ENCODE assay signal across 24 cellular contexts in the genomic region with DNA sequence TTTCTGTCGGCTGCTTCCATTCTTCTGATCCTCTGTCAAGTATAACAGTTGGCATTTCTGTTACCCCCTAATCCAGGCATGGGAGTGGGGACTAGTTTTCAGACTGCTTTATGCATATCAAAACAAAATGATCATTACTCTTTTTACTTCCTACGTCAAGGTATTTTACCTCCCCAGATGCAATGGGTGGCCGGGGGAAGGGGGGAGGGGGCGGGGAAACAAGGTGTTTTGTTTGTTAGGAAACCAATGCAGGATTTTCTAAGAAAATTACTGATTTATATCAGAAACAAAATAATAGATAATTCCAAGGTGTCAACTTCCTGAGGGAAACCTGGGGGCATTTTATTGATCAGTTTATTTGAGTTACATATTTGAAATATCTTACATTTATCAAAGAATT.
"Had no signal": no experiment of that assay in that cellular context is flagged by ENCODE, and none has a peak within 500 bp of the region (broad histone marks: within the 10 kb centered on the region; RNA-seq: fewer than 3 reads in every experiment).

No MANE protein-coding gene starts in this region.

- H3K9me3 Mint-ChIP-seq: dendritic cell treated with granulocyte-macrophage colony-stimulating factor and Interleukin-4, amounts not matched to agents 40 ng/mL and 50 ng/mL, for 4 days; effector memory CD8-positive, alpha-beta T cell had no signal

- ATAC-seq: effector memory CD8-positive, alpha-beta T cell; esophagus mucosa; gastrocnemius medialis; heart right ventricle; left cardiac atrium; left lung; left ventricle myocardium superior; lower lobe of right lung; mucosa of descending colon had no signal

- DNase-seq: colonic mucosa; cortex of kidney; effector CD8-positive, alpha-beta T cell; effector memory CD8-positive, alpha-beta T cell; endodermal cell; erythroblast; esophagus squamous epithelium; foreskin fibroblast; foreskin melanocyte; gastrocnemius medialis; glutamatergic neuron; head of caudate nucleus; heart right ventricle; hippocampal formation; left cardiac atrium; left lung; left ventricle myocardium superior; lower lobe of right lung; mesenchymal stem cell; mucosa of descending colon; naive B cell had no signal

- H3K4me1 ChIP-seq: colonic mucosa, esophagus squamous epithelium, gastrocnemius medialis, heart right ventricle, left lung, lower lobe of right lung had no signal

- H3K27me3 Mint-ChIP-seq: dendritic cell treated with granulocyte-macrophage colony-stimulating factor and Interleukin-4, amounts not matched to agents 40 ng/mL and 50 ng/mL, for 4 days; effector memory CD8-positive, alpha-beta T cell; naive B cell had no signal

- H3K27me3 ChIP-seq: colonic mucosa, esophagus squamous epithelium, gastrocnemius medialis, heart right ventricle, left lung had no signal

- H3K4me3 ChIP-seq: colonic mucosa, esophagus squamous epithelium, gastrocnemius medialis, heart right ventricle, left lung, lower lobe of right lung, mucosa of descending colon had no signal

- H3K4me3 Mint-ChIP-seq: dendritic cell treated with granulocyte-macrophage colony-stimulating factor and Interleukin-4, amounts not matched to agents 40 ng/mL and 50 ng/mL, for 4 days; effector memory CD8-positive, alpha-beta T cell; endodermal cell; mesothelial cell of epicardium had no signal

- H3K27ac Mint-ChIP-seq: dendritic cell treated with granulocyte-macrophage colony-stimulating factor and Interleukin-4, amounts not matched to agents 40 ng/mL and 50 ng/mL, for 4 days; effector memory CD8-positive, alpha-beta T cell; endodermal cell; mesothelial cell of epicardium; naive B cell had no signal

- H3K9me3 ChIP-seq: colonic mucosa, esophagus squamous epithelium, gastrocnemius medialis had no signal

- H3K4me1 Mint-ChIP-seq: endodermal cell, mesothelial cell of epicardium had no signal

- H3K27ac ChIP-seq: colonic mucosa, esophagus squamous epithelium, gastrocnemius medialis, heart right ventricle, left lung, lower lobe of right lung had no signal
